1 cellular context compared by ENCODE assay signal in genomic region chr1:13700521-13701273, GRCh38.
TF ChIP-seq lines count a peak whose summit lies in the region.

No MANE protein-coding gene starts in this region.

TF ChIP-seq in GM23338, 12 proteins besides CTCF, POLR2A, EP300 and RAD21 (continued from another document):
- TF ChIP-seq REST (IDR thresholded peaks at IDR 0.05; ENCODE audit: unreplicated experiment) (no peak), ZNF114 (CRISPR knock-in tag; IDR thresholded peaks at IDR 0.05) (no peak), NANOG (IDR thresholded peaks at IDR 0.05; ENCODE audit: borderline replicate concordance) (no peak), JUNB (IDR thresholded peaks at IDR 0.05; ENCODE audit: unreplicated experiment) (no peak), ZNF331 (CRISPR knock-in tag; IDR thresholded peaks at IDR 0.05; ENCODE audit: low read depth) (no peak), EZH2 (IDR thresholded peaks at IDR 0.05; ENCODE audit: low read depth, unreplicated experiment) (no peak), STAT1 (IDR thresholded peaks at IDR 0.05; ENCODE audit: unreplicated experiment) (no peak), EZH2phosphoT487 (IDR thresholded peaks at IDR 0.05; ENCODE audit: unreplicated experiment) (no peak)
